ENCODE assay signal across 25 cellular contexts in the genomic region with DNA sequence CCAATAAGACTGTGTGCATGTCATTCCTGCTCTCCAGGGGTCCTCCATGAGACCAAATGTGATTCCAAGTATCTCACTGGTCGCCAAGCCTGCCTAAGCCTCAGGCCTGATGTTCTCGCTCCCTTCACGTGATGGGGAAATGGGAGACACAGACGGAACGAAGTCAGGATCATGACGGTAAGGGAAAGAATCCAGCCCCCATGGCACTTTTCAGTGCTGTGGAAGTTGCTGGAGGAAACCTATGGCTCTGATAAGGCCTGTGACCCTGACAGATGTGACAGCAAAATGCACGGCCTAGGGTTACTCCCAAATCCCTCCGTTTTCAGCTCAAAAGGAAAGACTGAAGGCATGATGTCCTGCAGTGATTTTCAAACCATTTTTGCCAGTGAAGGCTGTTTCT.
"Had no signal": no experiment of that assay in that cellular context is flagged by ENCODE, and none has a peak within 500 bp of the region (broad histone marks: within the 10 kb centered on the region; RNA-seq: fewer than 3 reads in every experiment).

No MANE protein-coding gene starts in this region.

- H3K27me3 Mint-ChIP-seq: stimulated activated naive B cell treated with anti-CD40 and anti-IgM and Interleukin-4, amounts not matched to agents 10 μg/mL and 1 μg/mL and 100 μg/mL, for 72 hours; stimulated activated naive CD8-positive, alpha-beta T cell treated with anti-CD3 and anti-CD28 coated beads, Interleukin-15, Interleukin-2, amounts not matched to agents 100 ng/mL and 50 ng/mL, for 24 hours had no signal

- H3K4me3 ChIP-seq: neural progenitor cell, pancreas, prostate gland, right lobe of liver, sigmoid colon, stomach, thoracic aorta, thyroid gland, tibial nerve, upper lobe of left lung, vagina had no signal

- H3K9me3 ChIP-seq: pancreas, prostate gland, right lobe of liver, sigmoid colon, stomach, thoracic aorta, thyroid gland, tibial nerve, upper lobe of left lung, vagina had no signal

- H3K27ac Mint-ChIP-seq: natural killer cell; nephron; stimulated activated effector memory CD8-positive, alpha-beta T cell treated with anti-CD3 and anti-CD28 coated beads, Interleukin-12 subunit alpha, Interleukin-12 subunit beta, amount 100 ng/mL, for 72 hours; stimulated activated naive B cell treated with anti-CD40 and anti-IgM and Interleukin-4, amounts not matched to agents 10 μg/mL and 1 μg/mL and 100 μg/mL, for 72 hours; stimulated activated naive CD8-positive, alpha-beta T cell treated with anti-CD3 and anti-CD28 coated beads, Interleukin-15, Interleukin-2, amounts not matched to agents 100 ng/mL and 50 ng/mL, for 24 hours had no signal

- H3K4me3 Mint-ChIP-seq: natural killer cell; nephron; neural progenitor cell; stimulated activated effector memory CD8-positive, alpha-beta T cell treated with anti-CD3 and anti-CD28 coated beads, Interleukin-12 subunit alpha, Interleukin-12 subunit beta, amount 100 ng/mL, for 72 hours; stimulated activated naive B cell treated with anti-CD40 and anti-IgM and Interleukin-4, amounts not matched to agents 10 μg/mL and 1 μg/mL and 100 μg/mL, for 72 hours; stimulated activated naive CD8-positive, alpha-beta T cell treated with anti-CD3 and anti-CD28 coated beads, Interleukin-15, Interleukin-2, amounts not matched to agents 100 ng/mL and 50 ng/mL, for 24 hours had no signal

- H2AFZ ChIP-seq: neural progenitor cell had no signal

- H3K4me1 Mint-ChIP-seq: natural killer cell; stimulated activated effector memory CD8-positive, alpha-beta T cell treated with anti-CD3 and anti-CD28 coated beads, Interleukin-12 subunit alpha, Interleukin-12 subunit beta, amount 100 ng/mL, for 72 hours; stimulated activated naive B cell treated with anti-CD40 and anti-IgM and Interleukin-4, amounts not matched to agents 10 μg/mL and 1 μg/mL and 100 μg/mL, for 72 hours had no signal

- DNase-seq: natural killer cell; occipital lobe; pancreas; right cardiac atrium; right lobe of liver; sigmoid colon; small intestine; stimulated activated CD4-positive, alpha-beta T cell treated with anti-CD3 and anti-CD28 coated beads, Interleukin-15, amount 100 ng/mL, for 24 hours; stimulated activated CD4-positive, alpha-beta T cell treated with anti-CD3 and anti-CD28 coated beads, Interleukin-2, amount 100 ng/mL, for 24 hours; stimulated activated CD4-positive, alpha-beta T cell treated with anti-CD3 and anti-CD28 coated beads, Interleukin-2, amount 100 ng/mL, for 48 hours; stimulated activated CD4-positive, alpha-beta T cell treated with anti-CD3 and anti-CD28 coated beads, Interleukin-4, amount 100 ng/mL, for 24 hours; stimulated activated naive B cell treated with anti-CD40 and anti-IgM and Interleukin-4, amounts not matched to agents 10 μg/mL and 1 μg/mL and 100 μg/mL, for 72 hours; stimulated activated naive CD4-positive, alpha-beta T cell treated with Interleukin-2 at 50 U/mL for 16 hours; stomach; thyroid gland; trophoblast cell; upper lobe of left lung had no signal

- H3K27me3 ChIP-seq: neural progenitor cell, pancreas, right lobe of liver, sigmoid colon, stomach, thyroid gland, tibial nerve, upper lobe of left lung, vagina had no signal

- H3K4me1 ChIP-seq: pancreas, prostate gland, right lobe of liver, thyroid gland, tibial nerve, vagina had no signal

- ATAC-seq: natural killer cell; pancreas; right cardiac atrium; right lobe of liver; stimulated activated effector memory CD8-positive, alpha-beta T cell treated with anti-CD3 and anti-CD28 coated beads, Interleukin-12 subunit alpha, Interleukin-12 subunit beta, amount 100 ng/mL, for 72 hours; stimulated activated naive B cell treated with anti-CD40 and anti-IgM and Interleukin-4, amounts not matched to agents 10 μg/mL and 1 μg/mL and 100 μg/mL, for 72 hours had no signal

- H3K4me2 ChIP-seq: neural progenitor cell had no signal

- H3K27ac ChIP-seq: neural progenitor cell, pancreas, prostate gland, right lobe of liver, stomach, thoracic aorta, thyroid gland, tibial nerve, upper lobe of left lung, vagina had no signal

- H3K36me3 Mint-ChIP-seq: natural killer cell; stimulated activated effector memory CD8-positive, alpha-beta T cell treated with anti-CD3 and anti-CD28 coated beads, Interleukin-12 subunit alpha, Interleukin-12 subunit beta, amount 100 ng/mL, for 72 hours; stimulated activated naive B cell treated with anti-CD40 and anti-IgM and Interleukin-4, amounts not matched to agents 10 μg/mL and 1 μg/mL and 100 μg/mL, for 72 hours had no signal

- H3K9me3 Mint-ChIP-seq: natural killer cell; nephron; neural progenitor cell; stimulated activated effector memory CD8-positive, alpha-beta T cell treated with anti-CD3 and anti-CD28 coated beads, Interleukin-12 subunit alpha, Interleukin-12 subunit beta, amount 100 ng/mL, for 72 hours; stimulated activated naive B cell treated with anti-CD40 and anti-IgM and Interleukin-4, amounts not matched to agents 10 μg/mL and 1 μg/mL and 100 μg/mL, for 72 hours; stimulated activated naive CD8-positive, alpha-beta T cell treated with anti-CD3 and anti-CD28 coated beads, Interleukin-15, Interleukin-2, amounts not matched to agents 100 ng/mL and 50 ng/mL, for 24 hours had no signal

- H3K36me3 ChIP-seq: neural progenitor cell, prostate gland had no signal
